ENCODE assay signal across 1 cellular context in the genomic region with DNA sequence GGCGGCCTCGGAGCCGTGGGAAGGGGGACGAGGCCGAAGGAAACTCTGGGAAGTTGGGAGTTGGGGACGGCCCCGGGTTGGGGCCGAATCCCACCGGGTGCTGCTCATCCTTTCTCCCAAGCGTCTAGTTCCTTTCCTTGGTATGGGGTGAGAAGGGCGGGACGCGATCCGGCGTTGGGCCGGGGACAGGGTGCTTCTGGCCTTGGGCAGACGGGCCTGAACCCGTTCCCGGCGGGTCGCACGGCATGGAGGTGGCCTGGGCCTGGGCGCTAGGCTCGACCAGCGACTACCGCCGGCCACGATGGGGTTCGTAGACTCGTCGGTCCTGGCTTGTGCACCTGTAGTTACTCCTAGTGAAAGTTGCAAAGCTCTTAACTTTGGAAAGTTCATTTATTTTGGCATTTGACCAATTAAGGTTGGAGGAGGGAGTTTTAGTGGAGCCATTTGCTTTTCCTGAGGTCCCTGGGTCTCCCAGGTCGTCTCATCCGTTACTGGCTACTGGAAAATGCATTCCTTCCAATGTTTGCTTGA.
TF ChIP-seq lines count a peak whose summit lies in the region.

No MANE protein-coding gene starts in this region.

TF ChIP-seq in SK-N-SH, 30 proteins besides CTCF, POLR2A, EP300 and RAD21 (continued from another document):
- TF ChIP-seq, protein P1, sequence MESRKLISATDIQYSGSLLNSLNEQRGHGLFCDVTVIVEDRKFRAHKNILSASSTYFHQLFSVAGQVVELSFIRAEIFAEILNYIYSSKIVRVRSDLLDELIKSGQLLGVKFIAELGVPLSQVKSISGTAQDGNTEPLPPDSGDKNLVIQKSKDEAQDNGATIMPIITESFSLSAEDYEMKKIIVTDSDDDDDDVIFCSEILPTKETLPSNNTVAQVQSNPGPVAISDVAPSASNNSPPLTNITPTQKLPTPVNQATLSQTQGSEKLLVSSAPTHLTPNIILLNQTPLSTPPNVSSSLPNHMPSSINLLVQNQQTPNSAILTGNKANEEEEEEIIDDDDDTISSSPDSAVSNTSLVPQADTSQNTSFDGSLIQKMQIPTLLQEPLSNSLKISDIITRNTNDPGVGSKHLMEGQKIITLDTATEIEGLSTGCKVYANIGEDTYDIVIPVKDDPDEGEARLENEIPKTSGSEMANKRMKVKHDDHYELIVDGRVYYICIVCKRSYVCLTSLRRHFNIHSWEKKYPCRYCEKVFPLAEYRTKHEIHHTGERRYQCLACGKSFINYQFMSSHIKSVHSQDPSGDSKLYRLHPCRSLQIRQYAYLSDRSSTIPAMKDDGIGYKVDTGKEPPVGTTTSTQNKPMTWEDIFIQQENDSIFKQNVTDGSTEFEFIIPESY (IDR thresholded peaks at IDR 0.05; ENCODE audit: borderline replicate concordance, low read depth), result no peak
- TF ChIP-seq SIN3A (IDR thresholded peaks at IDR 0.05; ENCODE audit: borderline replicate concordance, low read depth, low read length) (no peak), EZH2phosphoT487 (IDR thresholded peaks at IDR 0.05; ENCODE audit: borderline replicate concordance, low read depth) (no peak), FOXJ3 (CRISPR knock-in tag; IDR thresholded peaks at IDR 0.05) (no peak), NFIC (IDR thresholded peaks at IDR 0.05; ENCODE audit: borderline replicate concordance) (no peak), FOSL2 (IDR thresholded peaks at IDR 0.05; ENCODE audit: borderline replicate concordance, low read depth) (no peak), ELF1 (IDR thresholded peaks at IDR 0.05) (no peak), CHD2 (IDR thresholded peaks at IDR 0.05; ENCODE audit: low read length, partially characterized antibody) (no peak), TCF12 (IDR thresholded peaks at IDR 0.05) (no peak)
